In the genomic region with DNA sequence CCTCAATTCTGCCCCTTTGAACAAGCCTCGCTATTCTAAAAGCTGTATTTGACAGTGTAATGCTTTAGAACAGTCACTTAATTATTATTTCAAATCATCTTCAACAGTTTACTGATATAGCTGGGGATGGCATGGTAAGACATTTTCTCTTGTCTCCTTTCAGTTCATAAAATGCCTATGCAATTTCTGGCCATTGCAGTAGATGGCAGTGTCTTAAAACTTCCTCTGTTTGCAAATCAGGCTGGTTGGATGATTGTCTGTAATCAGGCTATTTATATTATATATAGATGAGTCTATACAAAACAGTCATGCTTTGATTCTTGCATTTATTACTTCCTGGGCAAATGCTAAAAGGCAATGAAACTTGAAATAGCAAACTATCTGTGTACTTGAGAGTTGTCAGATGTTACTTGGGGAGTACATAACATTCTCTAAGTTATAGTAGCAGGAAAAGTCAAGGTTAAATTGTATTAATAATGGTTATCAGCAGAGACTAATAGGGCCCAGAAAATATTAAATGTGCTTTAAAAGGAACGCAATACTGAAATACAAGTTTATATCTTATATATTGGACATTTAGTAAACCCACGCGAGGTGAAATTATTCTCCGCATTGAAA, we compare ENCODE assay signal across 9 cellular contexts. TPM values are rescaled to one million over a fixed set of nuclear protein-coding genes. Genes with fewer than 3 reads are reported as not detected.
A peak's percentile ranks its signal among the peaks of the same experiment; 100 is the strongest.
DNase-seq lines count a peak whose midpoint lies in the region; ATAC-seq, FAIRE-seq and TF ChIP-seq lines count a peak whose summit lies in the region.
"Had no signal": no experiment of that assay in that cellular context is flagged by ENCODE, and none has a peak within 500 bp of the region (broad histone marks: within the 10 kb centered on the region; RNA-seq: fewer than 3 reads in every experiment).

No MANE protein-coding gene starts in this region.

- ATAC-seq in pancreas (peak in 3 of 4 donors; percentile 42 to 65 (median 51)), GM19463 (IDR thresholded peaks at IDR 0.05; ENCODE audit: unreplicated experiment) (no peak)

- DNase-seq in DMS114 treated with DMSO at 0.1 percent for 48 hours (lab: John Stamatoyannopoulos, UW; ENCODE audit: unreplicated experiment) (peak; percentile 17), HEK293T (ENCODE audit: extremely low spot score) (peak; percentile 26), NCI-H748 treated with DMSO at 0.1 percent for 48 hours (lab: John Stamatoyannopoulos, UW) (peak; percentile 17), dermis microvascular lymphatic vessel endothelial cell (ENCODE audit: low read depth in 2 of 2) (peak; percentile 35 to 47), pancreas (peak in 1 of 6 donors; percentile 13), KG1 (lab: John Stamatoyannopoulos, UW) (no peak)
- DNase-seq in activated CD8-positive, alpha-beta memory T cell treated with anti-CD3 and anti-CD28 coated beads, Interleukin-2, amount 50 U/mL, for 48 hours: no peak
- DNase-seq: naive B cell had no signal

- no peaks in the 10 kb centered on the region for H3K27me3 ChIP-seq in pancreas

- no peak overlapping the region for H3K4me3 ChIP-seq in pancreas

- POLR2A ChIA-PET in HEK293T (lab: Yijun Ruan, JAX): no interaction called here

- no peaks in the 10 kb centered on the region for H3K9me3 ChIP-seq in pancreas

- FAIRE-seq in pancreas (lab: Jason Lieb, UNC): no peak

- WGBS in pancreas, 2 donors: 72 to 82% methylated on average over 5 of the region's 5 CpGs

- no peaks in the 10 kb centered on the region for H3K4me1 ChIP-seq in pancreas

- CTCF ChIA-PET in HEK293T (lab: Yijun Ruan, JAX): no interaction called here

- no peaks in the 10 kb centered on the region for H3K36me3 ChIP-seq in pancreas

- H3K27ac ChIP-seq in pancreas: no peak overlapping the region

- intact Hi-C loops in pancreas (cut with DNase I): no loop called here

- TF ChIP-seq CTCF in pancreas (IDR thresholded peaks at IDR 0.05): peak in 3 of 4 donors; percentile 32 to 46 (median 33)

TF ChIP-seq in HEK293T, 16 proteins besides CTCF, POLR2A, EP300 and RAD21:
- TF ChIP-seq CTBP1 (IDR thresholded peaks at IDR 0.05; ENCODE audit: borderline replicate concordance) (no peak), ZNF384 (IDR thresholded peaks at IDR 0.05) (no peak), SP1 (IDR thresholded peaks at IDR 0.05) (no peak), NFRKB (IDR thresholded peaks at IDR 0.05) (no peak), FOXM1 (IDR thresholded peaks at IDR 0.05; ENCODE audit: borderline replicate concordance) (no peak), BHLHE40 (IDR thresholded peaks at IDR 0.05; ENCODE audit: borderline replicate concordance) (no peak)
- TF ChIP-seq, protein P1, sequence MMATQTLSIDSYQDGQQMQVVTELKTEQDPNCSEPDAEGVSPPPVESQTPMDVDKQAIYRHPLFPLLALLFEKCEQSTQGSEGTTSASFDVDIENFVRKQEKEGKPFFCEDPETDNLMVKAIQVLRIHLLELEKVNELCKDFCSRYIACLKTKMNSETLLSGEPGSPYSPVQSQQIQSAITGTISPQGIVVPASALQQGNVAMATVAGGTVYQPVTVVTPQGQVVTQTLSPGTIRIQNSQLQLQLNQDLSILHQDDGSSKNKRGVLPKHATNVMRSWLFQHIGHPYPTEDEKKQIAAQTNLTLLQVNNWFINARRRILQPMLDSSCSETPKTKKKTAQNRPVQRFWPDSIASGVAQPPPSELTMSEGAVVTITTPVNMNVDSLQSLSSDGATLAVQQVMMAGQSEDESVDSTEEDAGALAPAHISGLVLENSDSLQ (IDR thresholded peaks at IDR 0.05): no peak
TF ChIP-seq in HEK293T: peak in this region for 0.

RNA-seq across cellular contexts. Expression of a gene that starts 55.5 kb away (rescaled TPM):
- total RNA-seq in dermis microvascular lymphatic vessel endothelial cell (not detected in 2 replicates), pancreas (not detected)
- not detected for polyA plus RNA-seq in pancreas

Comparison
In these comparisons a context has a peak if more than half of its experiments do, and no peak if none do; other contexts are left out.
1. DNase-seq: peak in DMS114 treated with DMSO at 0.1 percent for 48 hours (single experiment), HEK293T (single experiment), NCI-H748 treated with DMSO at 0.1 percent for 48 hours (single experiment) and dermis microvascular lymphatic vessel endothelial cell (2 of 2); none in activated CD8-positive, alpha-beta memory T cell treated with anti-CD3 and anti-CD28 coated beads, Interleukin-2, amount 50 U/mL, for 48 hours (single experiment) and KG1 (single experiment).